ENCODE assay signal across 11 cellular contexts in the genomic region with DNA sequence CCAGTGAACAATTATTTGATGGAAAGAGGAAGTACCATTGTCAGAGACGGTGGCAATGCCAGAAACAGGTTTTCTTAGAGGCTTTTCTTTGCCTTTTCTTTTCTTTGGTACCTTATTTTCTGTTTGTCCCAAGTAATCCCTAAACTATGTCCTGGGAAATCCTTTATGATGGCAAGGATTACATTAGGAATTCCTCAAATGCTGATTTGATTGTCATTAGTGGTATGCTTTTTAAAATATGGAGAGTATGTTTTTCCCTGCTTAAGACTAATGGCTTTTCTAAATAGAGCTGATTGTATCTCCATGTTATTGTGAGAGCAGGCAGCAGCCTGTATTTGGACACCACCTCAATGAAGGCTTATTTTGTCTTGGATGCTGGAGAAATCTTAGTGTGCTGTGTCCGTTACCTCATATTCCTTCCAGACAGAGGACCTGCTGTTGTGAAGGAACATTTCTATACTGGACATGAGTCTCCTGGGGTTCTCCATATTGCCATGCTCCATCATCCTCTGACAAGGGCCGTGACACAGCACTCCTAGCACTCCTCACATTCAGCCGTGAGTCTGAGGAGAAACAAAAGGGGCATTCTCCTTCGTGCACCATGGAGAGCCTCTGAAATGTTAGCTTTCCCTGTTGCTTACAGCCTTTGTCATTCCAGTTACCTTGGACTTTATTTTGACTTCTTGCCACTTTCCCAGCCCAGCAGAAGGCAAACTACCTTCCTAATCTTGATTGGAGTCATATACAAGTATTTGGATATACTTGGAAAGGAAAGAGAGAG. TPM values are rescaled to one million over a fixed set of nuclear protein-coding genes. Genes with fewer than 3 reads are reported as not detected.
DNase-seq lines count a peak whose midpoint lies in the region; ATAC-seq, FAIRE-seq and TF ChIP-seq lines count a peak whose summit lies in the region.
"Had no signal": no experiment of that assay in that cellular context is flagged by ENCODE, and none has a peak within 500 bp of the region (broad histone marks: within the 10 kb centered on the region; RNA-seq: fewer than 3 reads in every experiment).

No MANE protein-coding gene starts in this region.

- H3K27ac Mint-ChIP-seq in GM23338 (peak overlapping the region; percentile 97), neural progenitor cell (peak overlapping the region; percentile 96)

- intact Hi-C loops in endothelial cell of umbilical vein (cut with micrococcal nuclease): no loop called here

- no peak for TF ChIP-seq POLR2A in endothelial cell of umbilical vein (IDR thresholded peaks at IDR 0.05; ENCODE audit: low read depth, low read length)

- no peak overlapping the region for H2AFZ ChIP-seq in GM23338
- H2AFZ ChIP-seq in endothelial cell of umbilical vein (ENCODE audit: low read depth, low read length): no peak overlapping the region
- H2AFZ ChIP-seq in neural progenitor cell (replicated peaks): no peak overlapping the region

- TF ChIP-seq CTCF in GM23338 (conservative IDR thresholded peaks at IDR 0.05; ENCODE audit: low read depth in 2 of 2) (no peak), endothelial cell of umbilical vein (IDR thresholded peaks at IDR 0.05; ENCODE audit: extremely low read depth in 1 of 2, insufficient read depth in 1 of 2, low read depth in 1 of 2, low read length in 2 of 2) (no peak), neural progenitor cell (IDR thresholded peaks at IDR 0.05) (no peak), GM13976 (IDR thresholded peaks at IDR 0.05; ENCODE audit: borderline replicate concordance, control extremely low read depth, extremely low read depth, insufficient read depth, missing control alignments) (no peak)

- peaks cover 8% of the 10 kb centered on the region for H3K4me1 ChIP-seq in GM23338 (ENCODE audit: insufficient read depth)
- H3K4me1 ChIP-seq in NT2/D1 (ENCODE audit: insufficient read depth, insufficient read length): no peaks in the 10 kb centered on the region
- H3K4me1 ChIP-seq in endothelial cell of umbilical vein (ENCODE audit: control insufficient read depth, extremely low read depth, insufficient read depth, low read length): peaks cover 6% of the 10 kb centered on the region
- peaks cover 12% of the 10 kb centered on the region for H3K4me1 ChIP-seq in neural progenitor cell

- no peaks in the 10 kb centered on the region for H3K9me1 ChIP-seq in endothelial cell of umbilical vein (replicated peaks; ENCODE audit: control insufficient read depth, extremely low read depth, insufficient read depth, low read length)

- no peaks in the 10 kb centered on the region for H3F3A ChIP-seq in GM23338 (replicated peaks; ENCODE audit: low read depth)
- peaks cover 19% of the 10 kb centered on the region for H3F3A ChIP-seq in neural progenitor cell (ENCODE audit: low read depth)

- H3K79me2 ChIP-seq in GM23338 (replicated peaks; ENCODE audit: insufficient read depth): no peaks in the 10 kb centered on the region
- no peaks in the 10 kb centered on the region for H3K79me2 ChIP-seq in endothelial cell of umbilical vein (ENCODE audit: control insufficient read depth, insufficient read depth, low read length)
- no peaks in the 10 kb centered on the region for H3K79me2 ChIP-seq in neural progenitor cell (ENCODE audit: low read depth)

- peaks cover 4% of the 10 kb centered on the region; the same call in 1 of the 3 replicates for H3K9me3 Mint-ChIP-seq in GM23338
- H3K9me3 Mint-ChIP-seq in neural progenitor cell: no peaks in the 10 kb centered on the region

- in situ Hi-C loops in GM13976 (cut with MboI; ENCODE audit: low sequenced_read_pairs, unreplicated experiment): no loop called here

- H3K36me3 ChIP-seq in GM23338 (ENCODE audit: insufficient read depth): peaks cover 3% of the 10 kb centered on the region; the same call in 1 of the 2 replicates
- peaks cover 16% of the 10 kb centered on the region for H3K36me3 ChIP-seq in NT2/D1 (ENCODE audit: insufficient read depth, insufficient read length, low read length)
- no peaks in the 10 kb centered on the region for H3K36me3 ChIP-seq in endothelial cell of umbilical vein (ENCODE audit: control insufficient read depth in 2 of 2, extremely low read depth in 1 of 2, insufficient read depth in 2 of 2, low read length in 2 of 2)
- peaks cover 13% of the 10 kb centered on the region for H3K36me3 ChIP-seq in neural progenitor cell

- H3K4me3 Mint-ChIP-seq in GM23338 (no peak overlapping the region; the same call in 2 of the 3 replicates), neural progenitor cell (peak overlapping the region; percentile 50)

- H3K4me2 ChIP-seq in GM23338 (no peak overlapping the region), endothelial cell of umbilical vein (ENCODE audit: insufficient read depth, low read length) (no peak overlapping the region), neural progenitor cell (no peak overlapping the region)

- POLR2A ChIA-PET in endothelial cell of umbilical vein (lab: Charles Lee): no interaction called here

- H3K36me3 Mint-ChIP-seq in GM23338 (ENCODE audit: low read depth) (peaks cover 30% of the 10 kb centered on the region), neural progenitor cell (peaks cover 17% of the 10 kb centered on the region)

- CTCF ChIA-PET in endothelial cell of umbilical vein (lab: Charles Lee): no interaction called here

- H3K27me3 Mint-ChIP-seq in GM23338 (ENCODE audit: insufficient read depth, low read depth, poor library complexity): no peaks in the 10 kb centered on the region
- no peaks in the 10 kb centered on the region for H3K27me3 Mint-ChIP-seq in neural progenitor cell (ENCODE audit: insufficient read depth, low read depth)

- dilution Hi-C loops in endothelial cell of umbilical vein (cut with MboI; ENCODE audit: extremely low pct_ligation_motif_present, low sequenced_read_pairs): no loop called here

- DNase-seq in GM23338 (ENCODE audit: low spot score) (peak; percentile 56), NT2/D1 (ENCODE audit: low read depth, low spot score) (peak; percentile 67), endothelial cell of umbilical vein (ENCODE audit: low read depth, low spot score) (peak; percentile 40), neural progenitor cell (ENCODE audit: low spot score) (peak; percentile 54), GM13976 (ENCODE audit: low spot score) (no peak), kidney glomerular epithelial cell (lab: John Stamatoyannopoulos, UW) (no peak), NCI-H187 treated with DMSO at 0.1 percent for 48 hours (lab: John Stamatoyannopoulos, UW) (no peak), EL (no peak)
- DNase-seq: activated CD8-positive, alpha-beta memory T cell treated with anti-CD3 and anti-CD28 coated beads, Interleukin-2, amount 50 U/mL, for 4 hours; NCI-H2081; stimulated activated CD4-positive, alpha-beta T cell treated with anti-CD3 and anti-CD28 coated beads, Interleukin-12 subunit alpha, Interleukin-12 subunit beta, amount 100 ng/mL, for 4 hours had no signal

- peaks cover 14% of the 10 kb centered on the region for H3K4me1 Mint-ChIP-seq in GM23338
- peaks cover 16% of the 10 kb centered on the region for H3K4me1 Mint-ChIP-seq in neural progenitor cell

- no peaks in the 10 kb centered on the region for H3K27me3 ChIP-seq in GM23338 (ENCODE audit: insufficient read depth)
- H3K27me3 ChIP-seq in NT2/D1 (ENCODE audit: insufficient read depth, insufficient read length): no peaks in the 10 kb centered on the region
- H3K27me3 ChIP-seq in endothelial cell of umbilical vein (ENCODE audit: control insufficient read depth in 2 of 2, insufficient read depth in 2 of 2, low read length in 2 of 2): no peaks in the 10 kb centered on the region
- no peaks in the 10 kb centered on the region for H3K27me3 ChIP-seq in neural progenitor cell

- ATAC-seq in GM23338: peak; percentile 100

- H3K9ac ChIP-seq in NT2/D1 (ENCODE audit: insufficient read length, low read depth) (no peak overlapping the region), endothelial cell of umbilical vein (replicated peaks; ENCODE audit: extremely low read depth, insufficient read depth, low read length) (no peak overlapping the region), neural progenitor cell (no peak overlapping the region)

- H4K20me1 ChIP-seq in GM23338 (replicated peaks; ENCODE audit: insufficient read depth) (no peaks in the 10 kb centered on the region), endothelial cell of umbilical vein (replicated peaks; ENCODE audit: control insufficient read depth, extremely low read depth, insufficient read depth, low read length) (no peaks in the 10 kb centered on the region), neural progenitor cell (ENCODE audit: low read depth) (peaks cover 26% of the 10 kb centered on the region)

- no peak for FAIRE-seq in endothelial cell of umbilical vein (lab: Jason Lieb, UNC)

- H3K27ac ChIP-seq in GM23338 (ENCODE audit: low read depth) (peak overlapping the region; percentile 78), endothelial cell of umbilical vein (ENCODE audit: insufficient read depth, low read depth, low read length) (no peak overlapping the region), neural progenitor cell (no peak overlapping the region)

- no TSS peak for BruUV-seq in endothelial cell of umbilical vein (replicated peaks; lab: Mats Ljungman, UMichigan)

- no peaks in the 10 kb centered on the region for H3K9me2 ChIP-seq in GM23338 (ENCODE audit: insufficient read depth)

- no peaks in the 10 kb centered on the region for H3K9me3 ChIP-seq in NT2/D1 (ENCODE audit: insufficient read depth, low read length)
- H3K9me3 ChIP-seq in endothelial cell of umbilical vein (replicated peaks; ENCODE audit: control insufficient read depth, insufficient read depth, low read length): no peaks in the 10 kb centered on the region
- H3K9me3 ChIP-seq in neural progenitor cell (ENCODE audit: low read depth): no peaks in the 10 kb centered on the region

- H3K4me3 ChIP-seq in GM23338 (no peak overlapping the region), NT2/D1 (ENCODE audit: insufficient read length, low read depth) (no peak overlapping the region), endothelial cell of umbilical vein (replicated peaks in 1 of 3; ENCODE audit: insufficient read depth in 1 of 3, low read depth in 1 of 3, low read length in 3 of 3) (no peak overlapping the region), neural progenitor cell (no peak overlapping the region)

RNA-seq across cellular contexts. Expression of a gene that starts 29.4 kb away (rescaled TPM):
- 0.69 and 0.74 TPM in 2 replicates for total RNA-seq in GM23338 (2014; rRNA removed; shearing (Covaris generic))
- polyA plus RNA-seq in GM23338 (2016; fragmentation: Nextera tagmentation; extraction: Ambion mirVana) (0.24 and 0.34 TPM in 2 replicates), endothelial cell of umbilical vein (0.69 and 0.97 TPM in 2 replicates)
- total RNA-seq in endothelial cell of umbilical vein (0.28 and 0.44 TPM in 2 replicates), neural progenitor cell (ENCODE audit: low replicate concordance) (0.84 and 1.2 TPM in 2 replicates)
- polyA plus RNA-seq in endothelial cell of umbilical vein (2011; cell fraction: cytosol; rRNA removed): 0.45 and 0.51 TPM in 2 replicates
- 2.9 and 5.2 TPM in 2 replicates for polyA plus RNA-seq in endothelial cell of umbilical vein (2011; cell fraction: nucleus; rRNA removed)
- polyA plus RNA-seq in endothelial cell of umbilical vein (2012): 0.35 TPM in 2 replicates
- 1.4 and 2.1 TPM in 2 replicates for polyA minus RNA-seq in endothelial cell of umbilical vein
- polyA minus RNA-seq in endothelial cell of umbilical vein (2011; cell fraction: cytosol; rRNA and poly(A)+ RNA removed): not detected
- 2.7 and 4.6 TPM in 2 replicates for polyA minus RNA-seq in endothelial cell of umbilical vein (2011; cell fraction: nucleus; rRNA and poly(A)+ RNA removed)

RNA-seq across cellular contexts. Expression of a gene that starts 47.7 kb away (rescaled TPM):
- total RNA-seq in GM23338 (2014; rRNA removed; shearing (Covaris generic)): 15.6 and 16.2 TPM in 2 replicates
- 4.3 and 5.4 TPM in 2 replicates for polyA plus RNA-seq in GM23338 (2016; fragmentation: Nextera tagmentation; extraction: Ambion mirVana)
- 19.5 and 19.7 TPM in 2 replicates for total RNA-seq in endothelial cell of umbilical vein
- 4.6 and 5.6 TPM in 2 replicates for polyA plus RNA-seq in endothelial cell of umbilical vein
- polyA plus RNA-seq in endothelial cell of umbilical vein (2011; cell fraction: cytosol; rRNA removed): 5.4 and 6.0 TPM in 2 replicates
- 21.3 and 26.3 TPM in 2 replicates for polyA plus RNA-seq in endothelial cell of umbilical vein (2011; cell fraction: nucleus; rRNA removed)
- polyA plus RNA-seq in endothelial cell of umbilical vein (2012): 12.4 and 13.2 TPM in 2 replicates
- polyA minus RNA-seq in endothelial cell of umbilical vein: 21.8 and 22.7 TPM in 2 replicates
- polyA minus RNA-seq in endothelial cell of umbilical vein (2011; cell fraction: cytosol; rRNA and poly(A)+ RNA removed): 5.0 TPM
- polyA minus RNA-seq in endothelial cell of umbilical vein (2011; cell fraction: nucleus; rRNA and poly(A)+ RNA removed): 46.0 and 64.7 TPM in 2 replicates
- 20.4 and 22.3 TPM in 2 replicates for total RNA-seq in neural progenitor cell (ENCODE audit: low replicate concordance)

Comparison
In these comparisons a context has a peak if more than half of its experiments do, and no peak if none do; other contexts are left out.
1. DNase-seq: peak in GM23338 (single experiment), NT2/D1 (single experiment), endothelial cell of umbilical vein (single experiment) and neural progenitor cell (single experiment); none in GM13976 (single experiment), kidney glomerular epithelial cell (single experiment), NCI-H187 treated with DMSO at 0.1 percent for 48 hours (single experiment) and EL (single experiment).